ENCODE assay signal across 15 cellular contexts in genomic region chr17:73589096-73589980, GRCh38. TPM values are rescaled to one million over a fixed set of nuclear protein-coding genes. Genes with fewer than 3 reads are reported as not detected.
A peak's percentile ranks its signal among the peaks of the same experiment; 100 is the strongest.
DNase-seq lines count a peak whose midpoint lies in the region; ATAC-seq, FAIRE-seq and TF ChIP-seq lines count a peak whose summit lies in the region.
"Had no signal": no experiment of that assay in that cellular context is flagged by ENCODE, and none has a peak within 500 bp of the region (broad histone marks: within the 10 kb centered on the region; RNA-seq: fewer than 3 reads in every experiment).

No MANE protein-coding gene starts in this region.

- no peak overlapping the region for H3K4me3 ChIP-seq in bronchial epithelial cell (ENCODE audit: low read depth, low read length)
- H3K4me3 ChIP-seq in HAP-1, result no peak overlapping the region
- H3K4me3 ChIP-seq: cardiac muscle cell, upper lobe of left lung had no signal

- peak; percentile 38 for DNase-seq in AG08395 (ENCODE audit: low spot score)
- DNase-seq in GM12891 (ENCODE audit: insufficient read length, low spot score), result no peak
- DNase-seq in NCI-H2227 (lab: John Stamatoyannopoulos, UW; ENCODE audit: unreplicated experiment), result peak; percentile 59
- peak; percentile 10 for DNase-seq in bronchial epithelial cell (ENCODE audit: low read depth)
- no peak for DNase-seq in SHP77 (lab: John Stamatoyannopoulos, UW)
- no peak for DNase-seq in HAP-1 (ENCODE audit: low spot score in 2 of 2)
- no peak for DNase-seq in GM19239 (ENCODE audit: insufficient read length, low spot score)
- DNase-seq: activated T-cell treated with anti-CD3 and anti-CD28 coated beads, Interleukin-2, amount 50 U/mL, for 4 hours; C1 segment of cervical spinal cord; erythroblast; HFFc6; Kasumi-1; upper lobe of left lung had no signal

- ATAC-seq in SK-N-SH treated with all-trans-retinoic acid at 6 μM for 48 hours, result no peak
- ATAC-seq: activated T-cell treated with anti-CD3 and anti-CD28 coated beads, Interleukin-2, amount 50 U/mL, for 4 hours had no signal

- H3K36me3 ChIP-seq in bronchial epithelial cell (ENCODE audit: control insufficient read depth, insufficient read depth, low read length) (no peaks in the 10 kb centered on the region), HAP-1 (replicated peaks) (no peaks in the 10 kb centered on the region)
- H3K36me3 ChIP-seq: cardiac muscle cell, upper lobe of left lung had no signal

- TF ChIP-seq POLR2A in GM12891 (IDR thresholded peaks at IDR 0.05; ENCODE audit: low read depth, low read length), result no peak

- no peak for TF ChIP-seq CTCF in bronchial epithelial cell (IDR thresholded peaks at IDR 0.05; ENCODE audit: insufficient read depth, low read length, severe bottlenecking)

- H3K27me3 ChIP-seq in bronchial epithelial cell (ENCODE audit: control insufficient read depth, insufficient read depth, low read length) (no peaks in the 10 kb centered on the region), HAP-1 (ENCODE audit: low read depth) (no peaks in the 10 kb centered on the region)
- H3K27me3 ChIP-seq: cardiac muscle cell, upper lobe of left lung had no signal

- H3K9me3 ChIP-seq in HAP-1, result no peaks in the 10 kb centered on the region
- H3K9me3 ChIP-seq: upper lobe of left lung had no signal

- H3K4me1 ChIP-seq in HAP-1, result no peaks in the 10 kb centered on the region

- in situ Hi-C loops in HAP-1 (cut with MboI; ENCODE audit: low sequenced_read_pairs), result no loop called here

- FAIRE-seq in GM12891 (lab: Jason Lieb, UNC) (peak; percentile 48), bronchial epithelial cell (lab: Jason Lieb, UNC) (no peak), GM19239 (lab: Jason Lieb, UNC) (no peak)

TF ChIP-seq in GM12891, 5 proteins besides CTCF, POLR2A, EP300 and RAD21:
- TF ChIP-seq POU2F2 (IDR thresholded peaks at IDR 0.05; ENCODE audit: low read depth, low read length), result no peak
- no peak for TF ChIP-seq PAX5 (IDR thresholded peaks at IDR 0.05; ENCODE audit: insufficient read depth, low read length, severe bottlenecking)
- TF ChIP-seq POLR2AphosphoS5 (IDR thresholded peaks at IDR 0.05; ENCODE audit: low read depth, low read length), result no peak
- no peak for TF ChIP-seq SPI1 (IDR thresholded peaks at IDR 0.05; ENCODE audit: low read depth, low read length)
- TF ChIP-seq TAF1 (IDR thresholded peaks at IDR 0.05; ENCODE audit: low read depth, low read length), result no peak

TF ChIP-seq in SK-N-SH treated with all-trans-retinoic acid at 6 μM for 48 hours, 23 proteins besides CTCF, POLR2A, EP300 and RAD21:
- TF ChIP-seq, protein P1, sequence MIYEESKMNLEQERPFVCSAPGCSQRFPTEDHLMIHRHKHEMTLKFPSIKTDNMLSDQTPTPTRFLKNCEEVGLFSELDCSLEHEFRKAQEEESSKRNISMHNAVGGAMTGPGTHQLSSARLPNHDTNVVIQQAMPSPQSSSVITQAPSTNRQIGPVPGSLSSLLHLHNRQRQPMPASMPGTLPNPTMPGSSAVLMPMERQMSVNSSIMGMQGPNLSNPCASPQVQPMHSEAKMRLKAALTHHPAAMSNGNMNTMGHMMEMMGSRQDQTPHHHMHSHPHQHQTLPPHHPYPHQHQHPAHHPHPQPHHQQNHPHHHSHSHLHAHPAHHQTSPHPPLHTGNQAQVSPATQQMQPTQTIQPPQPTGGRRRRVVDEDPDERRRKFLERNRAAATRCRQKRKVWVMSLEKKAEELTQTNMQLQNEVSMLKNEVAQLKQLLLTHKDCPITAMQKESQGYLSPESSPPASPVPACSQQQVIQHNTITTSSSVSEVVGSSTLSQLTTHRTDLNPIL (CRISPR knock-in tag; IDR thresholded peaks at IDR 0.05; ENCODE audit: low read depth), result no peak
- TF ChIP-seq ARNTL (CRISPR knock-in tag; IDR thresholded peaks at IDR 0.05; ENCODE audit: borderline replicate concordance, low read depth), result no peak
- TF ChIP-seq PATZ1 (CRISPR knock-in tag; IDR thresholded peaks at IDR 0.05; ENCODE audit: borderline replicate concordance), result no peak
- TF ChIP-seq ZFP3 (CRISPR knock-in tag; IDR thresholded peaks at IDR 0.05), result no peak

RNA-seq across cellular contexts. Expression of gene SDK2, which starts 54.9 kb away (rescaled TPM):
- not detected for polyA plus RNA-seq in GM12891 (2012; ENCODE audit: low read depth, missing spikeins)
- 2.1 and 5.5 TPM in 2 replicates for total RNA-seq in bronchial epithelial cell

Comparison
In these comparisons a context has a peak if more than half of its experiments do, and no peak if none do; other contexts are left out.
1. DNase-seq: peak in AG08395 (single experiment), NCI-H2227 (single experiment) and bronchial epithelial cell (single experiment); none in GM12891 (single experiment), SHP77 (0 of 2), HAP-1 (0 of 2) and GM19239 (single experiment).